14 cellular contexts compared by ENCODE assay signal in genomic region chr14:91261115-91261514, GRCh38.
A peak's percentile ranks its signal among the peaks of the same experiment; 100 is the strongest.
DNase-seq lines count a peak whose midpoint lies in the region; ATAC-seq and TF ChIP-seq lines count a peak whose summit lies in the region.
"Had no signal": no experiment of that assay in that cellular context is flagged by ENCODE, and none has a peak within 500 bp of the region (broad histone marks: within the 10 kb centered on the region; RNA-seq: fewer than 3 reads in every experiment).

No MANE protein-coding gene starts in this region.

- TF ChIP-seq CTCF in GM10266 (IDR thresholded peaks at IDR 0.05; ENCODE audit: control insufficient read depth, insufficient read depth, low read depth, missing control alignments) = no peak

- H3K36me3 Mint-ChIP-seq in central memory CD8-positive, alpha-beta T cell (ENCODE audit: insufficient read depth) = peaks cover 36% of the 10 kb centered on the region

- peak overlapping the region; percentile 17 for H3K4me3 Mint-ChIP-seq in central memory CD8-positive, alpha-beta T cell
- H3K4me3 Mint-ChIP-seq: GM23338, nephron had no signal

- no peaks in the 10 kb centered on the region for H3K9me3 Mint-ChIP-seq in central memory CD8-positive, alpha-beta T cell
- H3K9me3 Mint-ChIP-seq: GM23338, nephron had no signal

- H3K27ac Mint-ChIP-seq in central memory CD8-positive, alpha-beta T cell (ENCODE audit: low read depth) = peak overlapping the region; percentile 75
- H3K27ac Mint-ChIP-seq: GM23338, nephron had no signal

- H3K4me1 Mint-ChIP-seq in central memory CD8-positive, alpha-beta T cell = peaks cover 64% of the 10 kb centered on the region

- DNase-seq in stimulated activated naive CD4-positive, alpha-beta T cell treated with Interleukin-2 at 50 U/mL for 16 hours (lab: John Stamatoyannopoulos, UW) = peak; percentile 53
- no peak for DNase-seq in stimulated activated naive CD4-positive, alpha-beta T cell (lab: John Stamatoyannopoulos, UW)
- DNase-seq in activated CD4-positive, alpha-beta T cell treated with anti-CD3 and anti-CD28 coated beads, Interleukin-2, amount 50 U/mL, for 48 hours = peak; percentile 41 to 55
- DNase-seq in central memory CD8-positive, alpha-beta T cell (ENCODE audit: low spot score in 2 of 2) = peak in 1 of 2 donors; percentile 43
- DNase-seq in NCI-H146 (lab: John Stamatoyannopoulos, UW) (no peak), GM10266 (ENCODE audit: extremely low spot score) (no peak), HuH-7 (ENCODE audit: low spot score) (no peak)
- DNase-seq: adrenal gland, DMS153, MV-4-11, transverse colon had no signal

- H3K27me3 Mint-ChIP-seq in central memory CD8-positive, alpha-beta T cell = no peaks in the 10 kb centered on the region

- peak; percentile 78 for ATAC-seq in central memory CD8-positive, alpha-beta T cell (replicated peaks; ENCODE audit: extremely low read depth, poor library complexity, severe bottlenecking)
- no peak for ATAC-seq in HG03442 (IDR thresholded peaks at IDR 0.05; ENCODE audit: unreplicated experiment)
- ATAC-seq: GM23338 had no signal

Comparison
In these comparisons a context has a peak if more than half of its experiments do, and no peak if none do; other contexts are left out.
1. DNase-seq: peak in stimulated activated naive CD4-positive, alpha-beta T cell treated with Interleukin-2 at 50 U/mL for 16 hours (single experiment) and activated CD4-positive, alpha-beta T cell treated with anti-CD3 and anti-CD28 coated beads, Interleukin-2, amount 50 U/mL, for 48 hours (2 of 2); none in stimulated activated naive CD4-positive, alpha-beta T cell (0 of 6), NCI-H146 (single experiment), GM10266 (single experiment) and HuH-7 (single experiment).